ENCODE assay signal across 1 cellular context in genomic region chr17:1720856-1721386, GRCh38.
A peak's percentile ranks its signal among the peaks of the same experiment; 100 is the strongest.
TF ChIP-seq lines count a peak whose summit lies in the region.

No MANE protein-coding gene starts in this region.

TF ChIP-seq in HepG2, 621 proteins besides CTCF, POLR2A, EP300 and RAD21 (continued from another document and continues in another):
- TF ChIP-seq ZBED4 (CRISPR knock-in tag; IDR thresholded peaks at IDR 0.05; ENCODE audit: borderline replicate concordance) (no peak), ASH2L (IDR thresholded peaks at IDR 0.05; ENCODE audit: insufficient read length, low read depth, low read length) (no peak), ZBTB25 (CRISPR knock-in tag; IDR thresholded peaks at IDR 0.05) (no peak), FOXK2 (IDR thresholded peaks at IDR 0.05) (no peak), THAP11 (CRISPR knock-in tag; IDR thresholded peaks at IDR 0.05) (peak; percentile 45), ARID5B (CRISPR knock-in tag; IDR thresholded peaks at IDR 0.05) (0 out of 2 replicates have a peak, but pooled peaks have one; percentile 14), ZGPAT (CRISPR knock-in tag; IDR thresholded peaks at IDR 0.05) (peak; percentile 52), ATF6 (CRISPR knock-in tag; conservative IDR thresholded peaks at IDR 0.05) (no peak), MIER2 (CRISPR knock-in tag; IDR thresholded peaks at IDR 0.05) (no peak), ZBTB38 (CRISPR knock-in tag; IDR thresholded peaks at IDR 0.05) (no peak), ZNF772 (CRISPR knock-in tag; IDR thresholded peaks at IDR 0.05) (no peak), ZNF264 (CRISPR knock-in tag; IDR thresholded peaks at IDR 0.05) (no peak), ZNF766 (CRISPR knock-in tag; IDR thresholded peaks at IDR 0.05; ENCODE audit: borderline replicate concordance) (no peak), ZNF33A (CRISPR knock-in tag; IDR thresholded peaks at IDR 0.05; ENCODE audit: borderline replicate concordance) (no peak), ZNF619 (CRISPR knock-in tag; IDR thresholded peaks at IDR 0.05) (no peak), ZNF713 (CRISPR knock-in tag; IDR thresholded peaks at IDR 0.05) (no peak), NFRKB (IDR thresholded peaks at IDR 0.05) (no peak), MEIS2 (CRISPR knock-in tag; IDR thresholded peaks at IDR 0.05) (no peak), NR2F6 (IDR thresholded peaks at IDR 0.05) (no peak), NR2F6 (CRISPR knock-in tag; IDR thresholded peaks at IDR 0.05) (peak; percentile 16; the same call in 1 of the 2 replicates), RBM39 (IDR thresholded peaks at IDR 0.05; ENCODE audit: low read depth, low read length, poor library complexity, severe bottlenecking) (no peak), POLR2AphosphoS5 (IDR thresholded peaks at IDR 0.05; ENCODE audit: low read depth, low read length) (no peak), ZNF607 (CRISPR knock-in tag; IDR thresholded peaks at IDR 0.05; ENCODE audit: borderline replicate concordance) (0 out of 2 replicates have a peak, but pooled peaks have one; percentile 47), THAP7 (CRISPR knock-in tag; IDR thresholded peaks at IDR 0.05) (no peak), PHB2 (IDR thresholded peaks at IDR 0.05; ENCODE audit: partially characterized antibody) (no peak), PAXIP1 (CRISPR knock-in tag; conservative IDR thresholded peaks at IDR 0.05) (0 out of 2 replicates have a peak, but pooled peaks have one; percentile 24), SMC3 (IDR thresholded peaks at IDR 0.05; ENCODE audit: low read length) (peak; percentile 94), KLF15 (CRISPR knock-in tag; IDR thresholded peaks at IDR 0.05; ENCODE audit: borderline replicate concordance) (no peak), RBFOX2 (IDR thresholded peaks at IDR 0.05; ENCODE audit: low read depth, low read length) (no peak), TRAFD1 (CRISPR knock-in tag; IDR thresholded peaks at IDR 0.05; ENCODE audit: borderline replicate concordance) (no peak), ZNF20 (CRISPR knock-in tag; IDR thresholded peaks at IDR 0.05) (no peak), AHR (CRISPR knock-in tag; IDR thresholded peaks at IDR 0.05) (no peak), ZNF383 (CRISPR knock-in tag; IDR thresholded peaks at IDR 0.05; ENCODE audit: borderline replicate concordance) (no peak), USF2 (IDR thresholded peaks at IDR 0.05; ENCODE audit: low read depth, low read length) (no peak), USF2 (CRISPR knock-in tag; IDR thresholded peaks at IDR 0.05; ENCODE audit: borderline replicate concordance) (no peak), PHF21A (CRISPR knock-in tag; IDR thresholded peaks at IDR 0.05) (peak; percentile 56; the same call in 1 of the 2 replicates), ZBTB34 (CRISPR knock-in tag; IDR thresholded peaks at IDR 0.05) (no peak), ESRRA (CRISPR knock-in tag; IDR thresholded peaks at IDR 0.05; ENCODE audit: low read depth) (0 out of 2 replicates have a peak, but pooled peaks have one; percentile 36)
